In the genomic region with DNA sequence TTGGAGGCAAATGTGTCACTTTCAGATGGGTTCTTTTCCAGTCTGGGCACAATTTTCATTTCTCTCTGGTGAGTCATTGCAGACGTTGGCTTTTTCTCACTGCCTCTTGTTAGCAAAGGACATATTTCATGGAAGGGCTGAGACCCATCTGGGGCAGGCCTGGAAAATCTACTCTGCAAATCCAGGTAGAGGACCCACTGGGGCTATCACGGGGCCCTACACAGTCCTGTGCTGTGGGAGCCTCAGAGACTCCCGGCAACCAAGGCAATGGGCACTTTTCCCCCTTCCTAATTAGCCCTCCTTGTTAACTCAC, we compare ENCODE assay signal across 14 cellular contexts. TPM values are rescaled to one million over a fixed set of nuclear protein-coding genes. Genes with fewer than 3 reads are reported as not detected.
DNase-seq lines count a peak whose midpoint lies in the region; ATAC-seq and TF ChIP-seq lines count a peak whose summit lies in the region.
"Had no signal": no experiment of that assay in that cellular context is flagged by ENCODE, and none has a peak within 500 bp of the region (broad histone marks: within the 10 kb centered on the region; RNA-seq: fewer than 3 reads in every experiment).

No MANE protein-coding gene starts in this region.

- ATAC-seq in T-helper 17 cell = no peak
- no peak for ATAC-seq in GM18907 (IDR thresholded peaks at IDR 0.05; ENCODE audit: unreplicated experiment)
- ATAC-seq in HG02981 (IDR thresholded peaks at IDR 0.05; ENCODE audit: unreplicated experiment) = no peak
- ATAC-seq: stimulated activated naive B cell treated with anti-CD40 and anti-IgM and Interleukin-4, amounts not matched to agents 10 μg/mL and 1 μg/mL and 100 μg/mL, for 72 hours had no signal

- no peak for TF ChIP-seq CTCF in fibroblast of pulmonary artery (IDR thresholded peaks at IDR 0.05; ENCODE audit: low read length, missing control alignments)

- H3K27me3 Mint-ChIP-seq in T-helper 17 cell = peaks cover 65% of the 10 kb centered on the region

- no peaks in the 10 kb centered on the region for H3K36me3 ChIP-seq in skeletal muscle satellite cell (ENCODE audit: insufficient read depth, low read length)
- H3K36me3 ChIP-seq: cardiac muscle cell had no signal

- H3K27ac Mint-ChIP-seq in T-helper 17 cell = no peak overlapping the region
- H3K27ac Mint-ChIP-seq: activated CD4-positive, alpha-beta memory T cell treated with anti-CD3 and anti-CD28 coated beads for 36 hours; stimulated activated naive B cell treated with anti-CD40 and anti-IgM and Interleukin-4, amounts not matched to agents 10 μg/mL and 1 μg/mL and 100 μg/mL, for 72 hours; T-helper 2 cell treated with Interferon-gamma antibody and Interleukin-4, amounts not matched to agents 5 μg/mL and 100 μg/mL, for 36 hours had no signal

- H3K9me3 ChIP-seq in T-helper 17 cell (ENCODE audit: control insufficient read depth, low read length, poor library complexity, severe bottlenecking) (no peaks in the 10 kb centered on the region), skeletal muscle satellite cell (replicated peaks; ENCODE audit: low read length) (no peaks in the 10 kb centered on the region)

- DNase-seq in ELR (ENCODE audit: low read depth) (peak; percentile 80), T-helper 17 cell (no peak), fibroblast of pulmonary artery (ENCODE audit: low read depth) (peak; percentile 50), SHP77 (lab: John Stamatoyannopoulos, UW) (no peak)
- no peak for DNase-seq in stimulated activated CD4-positive, alpha-beta T cell treated with anti-CD3 and anti-CD28 coated beads, Interleukin-4, amount 100 ng/mL, for 1 hour
- DNase-seq: activated CD4-positive, alpha-beta memory T cell treated with anti-CD3 and anti-CD28 coated beads for 36 hours; C1 segment of cervical spinal cord; midbrain; stimulated activated naive B cell treated with anti-CD40 and anti-IgM and Interleukin-4, amounts not matched to agents 10 μg/mL and 1 μg/mL and 100 μg/mL, for 72 hours had no signal

- H3K4me3 ChIP-seq in fibroblast of pulmonary artery (replicated peaks; ENCODE audit: low read depth, low read length) = no peak overlapping the region
- H3K4me3 ChIP-seq in skeletal muscle satellite cell (ENCODE audit: low read length) = peak overlapping the region; percentile 44
- H3K4me3 ChIP-seq: cardiac muscle cell had no signal

- H3K9ac ChIP-seq in skeletal muscle satellite cell (ENCODE audit: low read depth, low read length) = peak overlapping the region; percentile 56

- no peaks in the 10 kb centered on the region for H3K27me3 ChIP-seq in skeletal muscle satellite cell (ENCODE audit: control insufficient read depth, insufficient read depth, low read length)
- H3K27me3 ChIP-seq: cardiac muscle cell had no signal

- H3K4me3 Mint-ChIP-seq in T-helper 17 cell = peak overlapping the region; percentile 0
- H3K4me3 Mint-ChIP-seq: activated CD4-positive, alpha-beta memory T cell treated with anti-CD3 and anti-CD28 coated beads for 36 hours; stimulated activated naive B cell treated with anti-CD40 and anti-IgM and Interleukin-4, amounts not matched to agents 10 μg/mL and 1 μg/mL and 100 μg/mL, for 72 hours; T-helper 2 cell treated with Interferon-gamma antibody and Interleukin-4, amounts not matched to agents 5 μg/mL and 100 μg/mL, for 36 hours had no signal

- peaks cover 4% of the 10 kb centered on the region for H3K4me1 Mint-ChIP-seq in T-helper 17 cell
- H3K4me1 Mint-ChIP-seq: stimulated activated naive B cell treated with anti-CD40 and anti-IgM and Interleukin-4, amounts not matched to agents 10 μg/mL and 1 μg/mL and 100 μg/mL, for 72 hours had no signal

- peak overlapping the region; percentile 74 for H3K4me2 ChIP-seq in skeletal muscle satellite cell (ENCODE audit: low read length)

- H3K36me3 Mint-ChIP-seq in T-helper 17 cell (ENCODE audit: low read depth) = peaks cover 4% of the 10 kb centered on the region
- H3K36me3 Mint-ChIP-seq: activated CD4-positive, alpha-beta memory T cell treated with anti-CD3 and anti-CD28 coated beads for 36 hours; stimulated activated naive B cell treated with anti-CD40 and anti-IgM and Interleukin-4, amounts not matched to agents 10 μg/mL and 1 μg/mL and 100 μg/mL, for 72 hours had no signal

- H3K4me1 ChIP-seq in skeletal muscle satellite cell (ENCODE audit: control insufficient read depth, insufficient read depth, low read length) = peaks cover 36% of the 10 kb centered on the region

RNA-seq across cellular contexts. Expression of a gene that starts 58.0 kb away (rescaled TPM):
- not detected for total RNA-seq in T-helper 17 cell
- total RNA-seq in skeletal muscle satellite cell (2012; rRNA removed) = 11.4 and 11.9 TPM in 2 replicates
- total RNA-seq: cardiac muscle cell had no signal

RNA-seq across cellular contexts. Expression of a gene that starts 59.9 kb away (rescaled TPM):
- 10 to 100 TPM; 34.0 to 36.9 TPM for total RNA-seq in T-helper 17 cell
- 109 and 175 TPM in 2 replicates for total RNA-seq in skeletal muscle satellite cell (2012; rRNA removed)

Comparison
In these comparisons a context has a peak if more than half of its experiments do, and no peak if none do; other contexts are left out.
1. DNase-seq: peak in ELR (single experiment) and fibroblast of pulmonary artery (single experiment); none in T-helper 17 cell (0 of 3), stimulated activated CD4-positive, alpha-beta T cell treated with anti-CD3 and anti-CD28 coated beads, Interleukin-4, amount 100 ng/mL, for 1 hour (single experiment) and SHP77 (0 of 2).